ENCODE assay signal across 24 cellular contexts in the genomic region with DNA sequence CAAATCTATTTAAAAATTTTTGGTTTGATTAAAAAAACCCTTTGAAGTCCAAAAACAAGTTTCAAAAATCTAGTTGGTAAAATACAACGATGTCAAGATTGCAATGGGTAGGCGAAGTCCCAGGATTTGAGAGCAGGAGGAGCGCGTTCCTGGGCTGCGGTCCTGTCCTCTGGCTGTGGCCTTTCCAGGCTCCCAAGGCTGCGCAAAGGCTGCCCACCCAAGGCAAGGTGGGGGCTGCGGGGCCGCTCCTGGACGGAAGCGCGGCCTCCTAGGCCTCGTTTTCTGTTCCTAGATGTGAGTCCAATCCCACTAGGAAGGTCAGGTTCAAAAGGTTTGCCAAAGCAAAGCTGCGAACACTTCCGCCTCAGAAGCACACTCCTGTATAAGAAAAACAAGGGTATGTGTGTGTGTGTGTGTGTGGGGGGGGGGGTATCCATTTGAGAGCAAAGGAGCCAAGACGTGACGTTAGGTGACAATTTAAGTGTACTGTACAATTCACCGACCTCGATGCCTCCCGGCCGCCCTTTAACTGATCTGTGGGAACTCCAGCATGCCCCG. TPM values are rescaled to one million over a fixed set of nuclear protein-coding genes. Genes with fewer than 3 reads are reported as not detected.
A peak's percentile ranks its signal among the peaks of the same experiment; 100 is the strongest.
DNase-seq lines count a peak whose midpoint lies in the region; ATAC-seq and TF ChIP-seq lines count a peak whose summit lies in the region.
"Had no signal": no experiment of that assay in that cellular context is flagged by ENCODE, and none has a peak within 500 bp of the region (broad histone marks: within the 10 kb centered on the region; RNA-seq: fewer than 3 reads in every experiment).

No MANE protein-coding gene starts in this region.

- H3K27me3 ChIP-seq in HUES48 (ENCODE audit: control insufficient read depth, insufficient read depth, low read length) (peaks cover 7% of the 10 kb centered on the region), spleen (replicated peaks in 1 of 7) (peaks cover 0 to 94% (median 32%) of the 10 kb centered on the region in 7 donors)

- H3K4me3 ChIP-seq in HUES48 (ENCODE audit: low read depth, low read length) (peak overlapping the region; percentile 56), astrocyte of the cerebellum (ENCODE audit: low read depth, low read length) (peak overlapping the region; percentile 30), iPS-18c (ENCODE audit: insufficient read depth, low read depth, low read length) (peak overlapping the region; percentile 47; the same call in 1 of the 2 replicates), spleen (peak overlapping the region in 5 of 8 donors; percentile 19 to 65 (median 23))

- no peak for ATAC-seq in sciatic nerve
- ATAC-seq: activated CD8-positive, alpha-beta T cell treated with anti-CD3 and anti-CD28 coated beads for 36 hours; gastroesophageal sphincter had no signal

- in situ Hi-C loops in astrocyte of the cerebellum (cut with HindIII; ENCODE audit: low sequenced_read_pairs): no loop called here

- H3K9ac ChIP-seq in HUES48 (ENCODE audit: low read depth, low read length): no peak overlapping the region
- H3K9ac ChIP-seq: SK-N-SH had no signal

- no peak overlapping the region for H3K27ac ChIP-seq in HUES48 (ENCODE audit: low read depth, low read length)
- no peak overlapping the region for H3K27ac ChIP-seq in spleen
- H3K27ac ChIP-seq: pancreas had no signal

- no peak for TF ChIP-seq POLR2A in spleen (IDR thresholded peaks at IDR 0.05)

- peaks cover 5% of the 10 kb centered on the region; the same call in 1 of the 2 replicates for H3K4me1 ChIP-seq in HUES48 (ENCODE audit: control insufficient read depth, insufficient read depth, low read length)
- peaks cover 0 to 11% (median 6%) of the 10 kb centered on the region in 6 donors for H3K4me1 ChIP-seq in spleen
- H3K4me1 ChIP-seq: pancreas had no signal

- no peak for TF ChIP-seq CTCF in astrocyte of the cerebellum (IDR thresholded peaks at IDR 0.05; ENCODE audit: low read depth, low read length, missing control alignments)
- TF ChIP-seq CTCF in spleen (IDR thresholded peaks at IDR 0.05 in 8 of 11, conservative IDR thresholded peaks at IDR 0.05 in 3 of 11): no peak

- DNase-seq in astrocyte of the cerebellum (ENCODE audit: low read depth) (no peak), spleen (no peak), sciatic nerve (ENCODE audit: low spot score) (no peak), RKO (ENCODE audit: low spot score) (no peak), D341Med (ENCODE audit: low spot score) (no peak)
- DNase-seq: activated B cell treated with CpG ODN at 0.5 μM for 24 hours; activated naive CD4-positive, alpha-beta T cell; activated T-cell treated with anti-CD3 and anti-CD28 coated beads, Interleukin-2, amount 50 U/mL, for 1 hour; central memory CD4-positive, alpha-beta T cell; DMS79; Karpas-422; naive B cell; NCI-H1417; NCI-H524; stimulated activated CD4-positive, alpha-beta T cell treated with anti-CD3 and anti-CD28 coated beads, Interleukin-2, amount 100 ng/mL, for 24 hours; stimulated activated naive B cell treated with anti-CD40 and anti-IgM and Interleukin-4, amounts not matched to agents 10 μg/mL and 1 μg/mL and 100 μg/mL, for 72 hours had no signal

- peaks cover 14% of the 10 kb centered on the region for H3K9me3 ChIP-seq in HUES48 (ENCODE audit: control insufficient read depth, insufficient read depth, low read length)
- no peaks in the 10 kb centered on the region for H3K9me3 ChIP-seq in iPS-18c (ENCODE audit: control insufficient read depth, insufficient read depth, low read length)
- peaks cover 0 to 16% (median 5%) of the 10 kb centered on the region in 8 donors for H3K9me3 ChIP-seq in spleen
- H3K9me3 ChIP-seq: pancreas, SK-N-SH had no signal

- WGBS in spleen, 5 donors: 71 to 80% (median 74%) methylated on average over 21 of the region's 21 CpGs

- intact Hi-C loops in spleen (cut with DNase I; ENCODE audit: low total_unique reads): no loop called here
- intact Hi-C loops in sciatic nerve (cut with DNase I): no loop called here

- H3K36me3 ChIP-seq in HUES48 (ENCODE audit: control insufficient read depth, insufficient read depth, low read length): no peaks in the 10 kb centered on the region
- H3K36me3 ChIP-seq in spleen: no peaks in the 10 kb centered on the region
- H3K36me3 ChIP-seq: gastroesophageal sphincter, pancreas had no signal

RNA-seq across cellular contexts. Expression of gene AHSP, which starts 9.2 kb away (rescaled TPM):
- total RNA-seq in spleen (10 to 100 TPM in 4 of 7 donors, 1 to 10 TPM in 2, under 1 TPM in 1; 0.86 to 94.3 (median 13.6) TPM), sciatic nerve (17.7 TPM)
- polyA plus RNA-seq in spleen: 1 to 10 TPM in 2 of 3 donors, under 1 TPM in 1; 0.76 to 5.1 (median 1.6) TPM
- total RNA-seq: activated B cell treated with CpG ODN at 0.5 μM for 24 hours; activated CD8-positive, alpha-beta T cell treated with anti-CD3 and anti-CD28 coated beads for 36 hours; gastroesophageal sphincter; lung microvascular endothelial cell; pancreas had no signal
- polyA plus RNA-seq: esophagus, pancreas, SK-N-SH had no signal

RNA-seq across cellular contexts. Expression of gene RUSF1, which starts 28.7 kb away (rescaled TPM):
- total RNA-seq in spleen: 10 to 100 TPM; 43.1 to 73.3 (median 51.4) TPM
- 10 to 100 TPM; 36.6 to 64.8 (median 42.6) TPM for polyA plus RNA-seq in spleen
- total RNA-seq in sciatic nerve: 59.9 TPM

RNA-seq across cellular contexts. Expression of gene SLC5A2, which starts 54.0 kb away (rescaled TPM):
- 1 to 10 TPM in 1 of 7 donors, under 1 TPM in 3, not detected in 3; 0.17 to 1.2 (median 0.53) TPM for total RNA-seq in spleen
- 1 to 10 TPM; 1.3 to 2.3 (median 1.7) TPM for polyA plus RNA-seq in spleen
- total RNA-seq in sciatic nerve: not detected
- total RNA-seq: activated B cell treated with CpG ODN at 0.5 μM for 24 hours; activated CD8-positive, alpha-beta T cell treated with anti-CD3 and anti-CD28 coated beads for 36 hours; gastroesophageal sphincter; lung microvascular endothelial cell had no signal
